8 cellular contexts compared by ENCODE assay signal in the genomic region with DNA sequence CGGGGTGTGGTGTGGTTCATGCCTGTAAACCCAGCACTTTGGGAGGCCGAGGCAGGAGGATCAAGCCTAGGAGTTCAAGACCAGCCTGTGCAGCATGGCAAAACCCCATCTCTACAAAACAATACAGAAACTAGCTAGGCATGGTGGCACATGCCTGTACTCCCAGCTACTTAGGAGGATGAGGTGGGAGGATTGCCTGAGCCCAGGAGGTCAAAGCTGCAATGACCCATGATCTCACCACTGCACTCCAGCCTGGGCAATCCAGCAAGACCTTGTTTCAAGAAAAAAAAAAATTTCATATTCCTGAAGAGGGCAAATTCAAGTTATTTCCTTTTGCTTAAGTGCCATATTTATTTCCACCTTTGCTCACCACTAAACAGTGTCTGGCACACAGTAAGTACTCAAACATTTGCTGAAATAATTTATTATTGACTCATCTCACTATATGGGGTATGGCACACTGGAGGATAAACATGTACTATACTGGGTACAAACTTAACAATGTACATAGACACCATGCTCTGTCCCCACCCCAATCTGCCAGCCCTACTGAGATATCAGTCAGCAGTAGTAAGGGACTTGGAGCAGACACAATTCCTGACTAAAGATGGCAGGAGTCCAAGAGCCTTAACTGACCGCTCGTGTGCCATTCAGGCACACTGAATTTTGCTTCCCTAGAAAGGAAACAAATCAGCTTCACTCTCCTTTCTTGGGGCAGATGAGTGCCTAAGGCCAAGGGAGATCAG. TPM values are rescaled to one million over a fixed set of nuclear protein-coding genes. Genes with fewer than 3 reads are reported as not detected.
DNase-seq lines count a peak whose midpoint lies in the region; ATAC-seq, FAIRE-seq and TF ChIP-seq lines count a peak whose summit lies in the region.

No MANE protein-coding gene starts in this region.

- no peak overlapping the region for H3K27ac Mint-ChIP-seq in stimulated activated memory B cell treated with anti-CD40 and anti-IgM and Interleukin-4, amounts not matched to agents 10 μg/mL and 1 μg/mL and 100 μg/mL, for 72 hours
- H3K27ac Mint-ChIP-seq in activated naive CD8-positive, alpha-beta T cell treated with anti-CD3 and anti-CD28 coated beads, Interleukin-2, amount 50 U/mL, for 24 hours: no peak overlapping the region

- H3K4me1 Mint-ChIP-seq in stimulated activated memory B cell treated with anti-CD40 and anti-IgM and Interleukin-4, amounts not matched to agents 10 μg/mL and 1 μg/mL and 100 μg/mL, for 72 hours: no peaks in the 10 kb centered on the region
- peaks cover 7% of the 10 kb centered on the region for H3K4me1 Mint-ChIP-seq in activated naive CD8-positive, alpha-beta T cell treated with anti-CD3 and anti-CD28 coated beads, Interleukin-2, amount 50 U/mL, for 24 hours

- peak; percentile 80 for ATAC-seq in foreskin keratinocyte
- no peak for ATAC-seq in stimulated activated memory B cell treated with anti-CD40 and anti-IgM and Interleukin-4, amounts not matched to agents 10 μg/mL and 1 μg/mL and 100 μg/mL, for 72 hours
- ATAC-seq in activated naive CD8-positive, alpha-beta T cell treated with anti-CD3 and anti-CD28 coated beads, Interleukin-2, amount 50 U/mL, for 24 hours: no peak

- no peaks in the 10 kb centered on the region for H3K27me3 Mint-ChIP-seq in stimulated activated memory B cell treated with anti-CD40 and anti-IgM and Interleukin-4, amounts not matched to agents 10 μg/mL and 1 μg/mL and 100 μg/mL, for 72 hours
- H3K27me3 Mint-ChIP-seq in activated naive CD8-positive, alpha-beta T cell treated with anti-CD3 and anti-CD28 coated beads, Interleukin-2, amount 50 U/mL, for 24 hours: no peaks in the 10 kb centered on the region

- peaks cover 19% of the 10 kb centered on the region for H3K36me3 Mint-ChIP-seq in stimulated activated memory B cell treated with anti-CD40 and anti-IgM and Interleukin-4, amounts not matched to agents 10 μg/mL and 1 μg/mL and 100 μg/mL, for 72 hours
- peaks cover 26% of the 10 kb centered on the region for H3K36me3 Mint-ChIP-seq in activated naive CD8-positive, alpha-beta T cell treated with anti-CD3 and anti-CD28 coated beads, Interleukin-2, amount 50 U/mL, for 24 hours (ENCODE audit: low read depth)

- no peak for TF ChIP-seq CTCF in foreskin keratinocyte (conservative IDR thresholded peaks at IDR 0.05)

- H3K27ac ChIP-seq in foreskin keratinocyte: no peak overlapping the region

- no peaks in the 10 kb centered on the region for H3K4me1 ChIP-seq in foreskin keratinocyte

- H3K4me3 Mint-ChIP-seq in stimulated activated memory B cell treated with anti-CD40 and anti-IgM and Interleukin-4, amounts not matched to agents 10 μg/mL and 1 μg/mL and 100 μg/mL, for 72 hours: no peak overlapping the region
- H3K4me3 Mint-ChIP-seq in activated naive CD8-positive, alpha-beta T cell treated with anti-CD3 and anti-CD28 coated beads, Interleukin-2, amount 50 U/mL, for 24 hours: no peak overlapping the region

- peak; percentile 98 for FAIRE-seq in H54 (lab: Jason Lieb, UNC)

- DNase-seq in H54 (ENCODE audit: insufficient read length, low spot score) (no peak), SHP77 (lab: John Stamatoyannopoulos, UW) (peak; percentile 26 to 54), foreskin keratinocyte (peak in 1 of 2 donors; percentile 54), renal cortical epithelial cell (ENCODE audit: low read depth) (peak; percentile 68), NCI-H187 (lab: John Stamatoyannopoulos, UW) (no peak), T-helper 9 cell (no peak)
- DNase-seq in activated naive CD8-positive, alpha-beta T cell treated with anti-CD3 and anti-CD28 coated beads, Interleukin-2, amount 50 U/mL, for 24 hours: no peak

- no peaks in the 10 kb centered on the region for H3K27me3 ChIP-seq in foreskin keratinocyte

- H3K9me3 Mint-ChIP-seq in stimulated activated memory B cell treated with anti-CD40 and anti-IgM and Interleukin-4, amounts not matched to agents 10 μg/mL and 1 μg/mL and 100 μg/mL, for 72 hours: no peaks in the 10 kb centered on the region
- H3K9me3 Mint-ChIP-seq in activated naive CD8-positive, alpha-beta T cell treated with anti-CD3 and anti-CD28 coated beads, Interleukin-2, amount 50 U/mL, for 24 hours: no peaks in the 10 kb centered on the region

- no peak for TF ChIP-seq POLR2A in H54 (IDR thresholded peaks at IDR 0.05; ENCODE audit: low read depth, low read length)

RNA-seq across cellular contexts. Expression of gene MEAF6, which starts 15.5 kb away (rescaled TPM):
- total RNA-seq in foreskin keratinocyte (43.8 and 48.6 TPM in 2 replicates), renal cortical epithelial cell (60.3 and 79.3 TPM in 2 replicates)
- polyA plus RNA-seq in foreskin keratinocyte: 36.7 and 41.3 TPM in 2 replicates

RNA-seq across cellular contexts. Expression of gene ZC3H12A, which starts 24.7 kb away (rescaled TPM):
- 24.5 and 32.4 TPM in 2 replicates for total RNA-seq in foreskin keratinocyte
- polyA plus RNA-seq in foreskin keratinocyte: 19.9 and 23.0 TPM in 2 replicates
- 18.7 and 24.5 TPM in 2 replicates for total RNA-seq in renal cortical epithelial cell

RNA-seq across cellular contexts. Expression of gene SNIP1, which starts 55.0 kb away (rescaled TPM):
- total RNA-seq in foreskin keratinocyte: 9.5 and 10.0 TPM in 2 replicates
- polyA plus RNA-seq in foreskin keratinocyte: 5.4 and 6.5 TPM in 2 replicates
- total RNA-seq in renal cortical epithelial cell: 14.1 and 19.4 TPM in 2 replicates

RNA-seq across cellular contexts. Expression of gene DNALI1, which starts 57.7 kb away (rescaled TPM):
- 0.71 and 0.78 TPM in 2 replicates for total RNA-seq in foreskin keratinocyte
- 0.77 and 1.5 TPM in 2 replicates for polyA plus RNA-seq in foreskin keratinocyte
- 3.0 and 11.0 TPM in 2 replicates for total RNA-seq in renal cortical epithelial cell

Comparison
In these comparisons a context has a peak if more than half of its experiments do, and no peak if none do; other contexts are left out.
1. DNase-seq: peak in SHP77 (2 of 2) and renal cortical epithelial cell (single experiment); none in H54 (single experiment), NCI-H187 (0 of 2), activated naive CD8-positive, alpha-beta T cell treated with anti-CD3 and anti-CD28 coated beads, Interleukin-2, amount 50 U/mL, for 24 hours (single experiment) and T-helper 9 cell (single experiment).